19 cellular contexts compared by ENCODE assay signal in the genomic region with DNA sequence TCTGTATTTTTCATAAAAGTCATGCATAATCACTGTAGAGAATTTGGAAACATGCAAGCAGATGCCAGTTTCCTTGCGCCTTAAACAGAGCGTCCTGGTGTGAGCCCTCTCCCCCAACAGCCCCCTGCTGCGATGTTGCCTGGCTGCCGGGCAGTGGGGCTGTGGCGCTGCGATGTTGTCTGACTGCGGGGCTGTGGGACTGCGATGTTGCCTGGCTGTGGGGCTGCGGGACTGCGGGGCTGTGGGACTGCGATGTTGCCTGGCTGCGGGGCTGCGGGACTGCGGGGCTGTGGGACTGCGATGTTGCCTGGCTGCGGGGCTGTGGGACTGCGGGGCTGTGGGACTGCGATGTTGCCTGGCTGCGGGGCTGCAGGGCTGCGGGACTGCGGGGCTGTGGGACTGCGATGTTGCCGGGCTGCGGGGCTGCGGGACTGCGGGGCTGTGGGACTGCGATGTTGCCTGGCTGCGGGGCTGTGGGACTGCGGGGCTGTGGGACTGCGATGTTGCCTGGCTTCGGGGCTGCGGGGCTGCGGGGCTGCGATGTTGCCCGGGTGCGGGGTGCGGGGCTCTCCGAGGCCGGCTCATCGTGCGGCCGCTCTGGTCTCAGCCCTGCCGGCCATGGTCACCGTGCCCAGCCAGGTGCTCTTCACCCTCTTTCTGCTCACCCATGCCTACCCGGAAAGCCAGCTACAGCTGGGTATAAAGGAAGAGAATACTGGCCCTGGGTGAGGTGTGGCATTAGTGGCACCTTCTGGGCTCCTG. TPM values are rescaled to one million over a fixed set of nuclear protein-coding genes. Genes with fewer than 3 reads are reported as not detected.
DNase-seq lines count a peak whose midpoint lies in the region; ATAC-seq, FAIRE-seq and TF ChIP-seq lines count a peak whose summit lies in the region.
"Had no signal": no experiment of that assay in that cellular context is flagged by ENCODE, and none has a peak within 500 bp of the region (broad histone marks: within the 10 kb centered on the region; RNA-seq: fewer than 3 reads in every experiment).

No MANE protein-coding gene starts in this region.

- in situ Hi-C loops in HepG2 (cut with HindIII; ENCODE audit: extremely low pct_ligation_motif_present, low pct_unique_long_range_greater_than_20kb) = no loop called here

- FAIRE-seq in HepG2 (lab: Jason Lieb, UNC) = no peak
- FAIRE-seq: urothelium cell line had no signal

- TF ChIP-seq EP300 in HepG2 (IDR thresholded peaks at IDR 0.05; ENCODE audit: low read depth in 2 of 2, low read length in 2 of 2) (no peak), HepG2 (CRISPR knock-in tag; IDR thresholded peaks at IDR 0.05; ENCODE audit: borderline replicate concordance) (no peak), sigmoid colon (IDR thresholded peaks at IDR 0.05) (no peak)

- H3K36me3 Mint-ChIP-seq in brain = peaks cover 14% of the 10 kb centered on the region
- H3K36me3 Mint-ChIP-seq in activated CD8-positive, alpha-beta T cell treated with anti-CD3 and anti-CD28 coated beads for 36 hours (ENCODE audit: low read depth) = peaks cover 8% of the 10 kb centered on the region

- intact Hi-C loops in HepG2 (cut with micrococcal nuclease; ENCODE audit: unreplicated experiment) (loop anchor here (2.0 kb wide), 2 partner anchors 15 to 63 kb away; no protein-coding TSS in a partner anchor), sigmoid colon (cut with DNase I) (loop anchor here (10.0 kb wide), 2 partner anchors 339 to 341 kb away; partner anchors contain the start of gene CDC42BPA)
- intact Hi-C loops in activated CD8-positive, alpha-beta T cell treated with anti-CD3 and anti-CD28 coated beads for 36 hours (cut with micrococcal nuclease) = no loop called here

- H3K36me3 ChIP-seq in HepG2 (replicated peaks in 1 of 2; ENCODE audit: control insufficient read depth in 1 of 2, insufficient read depth in 2 of 2, low read length in 2 of 2) = peaks cover 19 to 41% of the 10 kb centered on the region in 2 experiments
- H3K36me3 ChIP-seq in sigmoid colon = peaks cover 0 to 39% (median 19%) of the 10 kb centered on the region in 4 donors
- H3K36me3 ChIP-seq: SJCRH30 had no signal

- H3K27me3 Mint-ChIP-seq in brain = peaks cover 5% of the 10 kb centered on the region
- H3K27me3 Mint-ChIP-seq in activated CD8-positive, alpha-beta T cell treated with anti-CD3 and anti-CD28 coated beads for 36 hours = no peaks in the 10 kb centered on the region
- H3K27me3 Mint-ChIP-seq: B cell had no signal

- ATAC-seq in HepG2 = no peak
- no peak for ATAC-seq in activated CD8-positive, alpha-beta T cell treated with anti-CD3 and anti-CD28 coated beads for 36 hours

- H3K4me2 ChIP-seq in HepG2 (ENCODE audit: low read depth, low read length) = no peak overlapping the region
- H3K4me2 ChIP-seq: PC-9 had no signal

- TF ChIP-seq POLR2A in HepG2 (IDR thresholded peaks at IDR 0.05; ENCODE audit: insufficient read depth in 1 of 2, low read depth in 2 of 2, low read length in 2 of 2) (no peak), sigmoid colon (IDR thresholded peaks at IDR 0.05) (no peak)

- TF ChIP-seq CTCF in brain (conservative IDR thresholded peaks at IDR 0.05) = no peak
- no peak for TF ChIP-seq CTCF in HepG2 (CRISPR knock-in tag; IDR thresholded peaks at IDR 0.05)
- no peak for TF ChIP-seq CTCF in sigmoid colon (IDR thresholded peaks at IDR 0.05)
- TF ChIP-seq CTCF in activated CD8-positive, alpha-beta T cell treated with anti-CD3 and anti-CD28 coated beads for 36 hours (IDR thresholded peaks at IDR 0.05) = no peak

- H3K4me3 Mint-ChIP-seq in brain = peak overlapping the region in 2 of 5 experiments; percentile 7 to 56
- H3K4me3 Mint-ChIP-seq in activated CD8-positive, alpha-beta T cell treated with anti-CD3 and anti-CD28 coated beads for 36 hours = no peak overlapping the region
- H3K4me3 Mint-ChIP-seq: B cell, HFFc6 had no signal

- H3K9me3 Mint-ChIP-seq in brain = peaks cover 6 to 11% (median 8%) of the 10 kb centered on the region in 5 experiments
- peaks cover 5% of the 10 kb centered on the region for H3K9me3 Mint-ChIP-seq in activated CD8-positive, alpha-beta T cell treated with anti-CD3 and anti-CD28 coated beads for 36 hours

- no peak for TF ChIP-seq RAD21 in HepG2 (CRISPR knock-in tag; IDR thresholded peaks at IDR 0.05)

- H3K4me3 ChIP-seq in HepG2 (replicated peaks in 1 of 3; ENCODE audit: insufficient read depth in 1 of 3, low read depth in 2 of 3, low read length in 3 of 3) (no peak overlapping the region), sigmoid colon (no peak overlapping the region)
- H3K4me3 ChIP-seq: PC-9, SJCRH30, skin epidermis had no signal

- POLR2A ChIA-PET in HepG2 (lab: Yijun Ruan, JAX) = no interaction called here
- POLR2A ChIA-PET in activated CD8-positive, alpha-beta T cell treated with anti-CD3 and anti-CD28 coated beads for 36 hours (lab: Charles Lee) = interaction anchor here (0.6 kb wide), 1 partner anchor 1980 kb away, joined by 3 read pairs; no protein-coding TSS in a partner anchor

- no TSS peak for BruUV-seq in HepG2 (replicated peaks; lab: Mats Ljungman, UMichigan)

- DNase-seq in NCI-H345 (lab: John Stamatoyannopoulos, UW) (peak; percentile 52), NCI-H345 treated with DMSO at 0.1 percent for 48 hours (lab: John Stamatoyannopoulos, UW; ENCODE audit: unreplicated experiment) (no peak), HepG2 (ENCODE audit: low spot score) (no peak), sigmoid colon (peak; percentile 51), DMS 273 (lab: John Stamatoyannopoulos, UW; ENCODE audit: unreplicated experiment) (no peak), NCI-H2029 treated with DMSO at 0.1 percent for 48 hours (lab: John Stamatoyannopoulos, UW) (no peak)
- no peak for DNase-seq in activated CD8-positive, alpha-beta T cell treated with anti-CD3 and anti-CD28 coated beads for 36 hours
- DNase-seq: activated naive CD4-positive, alpha-beta T cell; Caco-2; cortex of kidney; HFFc6; NCI-H82; PC-9; SJCRH30; stimulated activated CD4-positive, alpha-beta T cell treated with anti-CD3 and anti-CD28 coated beads, Interleukin-2, amount 100 ng/mL, for 48 hours had no signal

- H3K27me3 ChIP-seq in HepG2 (ENCODE audit: control insufficient read depth in 1 of 2, insufficient read depth in 2 of 2, low read length in 2 of 2) (no peaks in the 10 kb centered on the region; a peak in 1 of 5 replicates), sigmoid colon (no peaks in the 10 kb centered on the region)
- H3K27me3 ChIP-seq: SJCRH30 had no signal

- H3K9ac ChIP-seq in HepG2 (ENCODE audit: insufficient read depth, low read depth, low read length) = no peak overlapping the region

- peaks cover 20% of the 10 kb centered on the region for H3K79me2 ChIP-seq in HepG2 (ENCODE audit: insufficient read depth, low read length)

- no peak overlapping the region for H2AFZ ChIP-seq in HepG2 (ENCODE audit: low read length)
- H2AFZ ChIP-seq: PC-9 had no signal

- H3K27ac Mint-ChIP-seq in brain = peak overlapping the region in 4 of 5 experiments; percentile 40 to 98 (median 86)
- H3K27ac Mint-ChIP-seq in activated CD8-positive, alpha-beta T cell treated with anti-CD3 and anti-CD28 coated beads for 36 hours = no peak overlapping the region
- H3K27ac Mint-ChIP-seq: B cell, HFFc6 had no signal

- peaks cover 41% of the 10 kb centered on the region for H3K4me1 ChIP-seq in HepG2 (ENCODE audit: insufficient read depth, low read length)
- H3K4me1 ChIP-seq in sigmoid colon = peaks cover 0 to 42% (median 38%) of the 10 kb centered on the region in 4 donors
- H3K4me1 ChIP-seq: SJCRH30 had no signal

- H3K4me1 Mint-ChIP-seq in brain = peaks cover 29% of the 10 kb centered on the region
- H3K4me1 Mint-ChIP-seq in activated CD8-positive, alpha-beta T cell treated with anti-CD3 and anti-CD28 coated beads for 36 hours (ENCODE audit: low read depth) = peaks cover 5% of the 10 kb centered on the region

- 99% methylated on average over 25 of the region's 45 CpGs for WGBS in HepG2 (ENCODE audit: low lambda C conversion rate)
- 96 to 98% methylated on average over 42 to 43 of the region's 45 CpGs for WGBS in sigmoid colon, 2 donors

- CTCF ChIA-PET in HepG2 (lab: Yijun Ruan, JAX; ENCODE audit: low intra/inter-chr PET ratio, low total read pairs) = no interaction called here
- CTCF ChIA-PET in activated CD8-positive, alpha-beta T cell treated with anti-CD3 and anti-CD28 coated beads for 36 hours (lab: Charles Lee) = no interaction called here

- H3K9me3 ChIP-seq in HepG2 (ENCODE audit: low read length) (peaks cover 6% of the 10 kb centered on the region; the same call in 1 of the 2 replicates), sigmoid colon (no peaks in the 10 kb centered on the region)
- H3K9me3 ChIP-seq: SJCRH30 had no signal

- H4K20me1 ChIP-seq in HepG2 (ENCODE audit: insufficient read depth, low read length) = peaks cover 11% of the 10 kb centered on the region; the same call in 1 of the 2 replicates

- H3K27ac ChIP-seq in HepG2 (ENCODE audit: extremely low read length, insufficient read depth, low read length) (no peak overlapping the region), sigmoid colon (peak overlapping the region; percentile 77 to 95 (median 89))
- H3K27ac ChIP-seq: PC-9, SJCRH30 had no signal

RNA-seq across cellular contexts. Expression of gene COQ8A, which starts 36.0 kb away (rescaled TPM):
- 99.6 TPM for polyA plus RNA-seq in brain (ENCODE audit: insufficient read depth, low read depth, low replicate concordance)
- total RNA-seq in HepG2 (2016; rRNA removed; fragmentation: Illumina TruSeq; extraction: Trizol) = 63.3 and 88.7 TPM in 2 replicates
- total RNA-seq in HepG2 (2016; cell fraction: cytosol; rRNA removed; fragmentation: Illumina TruSeq; extraction: Trizol; ENCODE audit: low read depth) = 25.9 and 28.8 TPM in 2 replicates
- 60.2 and 93.0 TPM in 2 replicates for total RNA-seq in HepG2 (2016; cell fraction: insoluble cytoplasmic fraction; rRNA removed; fragmentation: Illumina TruSeq; extraction: Trizol)
- total RNA-seq in HepG2 (2016; cell fraction: membrane; rRNA removed; fragmentation: Illumina TruSeq; extraction: Trizol) = 26.6 and 26.8 TPM in 2 replicates
- 66.7 and 69.0 TPM in 2 replicates for total RNA-seq in HepG2 (2016; cell fraction: nucleus; rRNA removed; fragmentation: Illumina TruSeq; extraction: Trizol)
- 60.4 and 72.2 TPM in 2 replicates for polyA plus RNA-seq in HepG2 (2011; rRNA removed)
- 53.6 and 65.9 TPM in 2 replicates for polyA plus RNA-seq in HepG2 (2011; cell fraction: cytosol; rRNA removed)
- 117 and 151 TPM in 2 replicates for polyA plus RNA-seq in HepG2 (2011; cell fraction: nucleus; rRNA removed)
- 69.4 and 75.0 TPM in 2 replicates for polyA plus RNA-seq in HepG2 (2012)
- polyA plus RNA-seq in HepG2 (2016; cell fraction: cytosol; fragmentation: Illumina TruSeq; extraction: Trizol; ENCODE audit: low read depth) = 6.0 and 6.9 TPM in 2 replicates
- 55.2 and 65.3 TPM in 2 replicates for polyA plus RNA-seq in HepG2 (2016; cell fraction: insoluble cytoplasmic fraction; fragmentation: Illumina TruSeq; extraction: Trizol; ENCODE audit: low read depth)
- polyA plus RNA-seq in HepG2 (2016; cell fraction: membrane; fragmentation: Illumina TruSeq; extraction: Trizol; ENCODE audit: low read depth) = 14.1 and 15.8 TPM in 2 replicates
- 146 and 150 TPM in 2 replicates for polyA plus RNA-seq in HepG2 (2016; cell fraction: nucleus; fragmentation: Illumina TruSeq; extraction: Trizol; ENCODE audit: insufficient read depth, low read depth)
- polyA minus RNA-seq in HepG2 (2011; rRNA and poly(A)+ RNA removed; ENCODE audit: low replicate concordance) = 30.4 and 75.1 TPM in 2 replicates
- polyA minus RNA-seq in HepG2 (2011; cell fraction: cytosol; rRNA and poly(A)+ RNA removed) = 31.1 and 31.3 TPM in 2 replicates
- 28.2 and 38.1 TPM in 2 replicates for polyA minus RNA-seq in HepG2 (2011; cell fraction: nucleus; rRNA and poly(A)+ RNA removed)
- 100 to 1,000 TPM in 2 of 4 donors, 10 to 100 TPM in 2; 57.8 to 129 (median 91.6) TPM for total RNA-seq in sigmoid colon
- 10 to 100 TPM; 20.3 to 60.2 (median 20.4) TPM for polyA plus RNA-seq in sigmoid colon
- 10 to 100 TPM; 25.3 to 27.2 TPM for total RNA-seq in activated CD8-positive, alpha-beta T cell treated with anti-CD3 and anti-CD28 coated beads for 36 hours

Comparison
In these comparisons a context has a peak if more than half of its experiments do, and no peak if none do; other contexts are left out.
1. DNase-seq: peak in NCI-H345 (single experiment) and sigmoid colon (single experiment); none in NCI-H345 treated with DMSO at 0.1 percent for 48 hours (single experiment), HepG2 (single experiment), activated CD8-positive, alpha-beta T cell treated with anti-CD3 and anti-CD28 coated beads for 36 hours (single experiment), DMS 273 (single experiment) and NCI-H2029 treated with DMSO at 0.1 percent for 48 hours (single experiment).